ENCODE assay signal across 8 cellular contexts in genomic region chr5:170791325-170791954, GRCh38. TPM values are rescaled to one million over a fixed set of nuclear protein-coding genes. Genes with fewer than 3 reads are reported as not detected.
DNase-seq lines count a peak whose midpoint lies in the region; ATAC-seq, FAIRE-seq and TF ChIP-seq lines count a peak whose summit lies in the region.

No MANE protein-coding gene starts in this region.

- H3K9me3 Mint-ChIP-seq in T-helper 2 cell treated with Interferon-gamma antibody and Interleukin-4, amounts not matched to agents 5 μg/mL and 100 μg/mL, for 36 hours, result no peaks in the 10 kb centered on the region

- TF ChIP-seq CTCF in AG04450 (IDR thresholded peaks at IDR 0.05; ENCODE audit: low read depth, low read length) (peak; percentile 52), GM12872 (IDR thresholded peaks at IDR 0.05; ENCODE audit: insufficient read depth, low read depth, low read length) (peak; percentile 74), endothelial cell of umbilical vein (IDR thresholded peaks at IDR 0.05; ENCODE audit: extremely low read depth in 1 of 2, insufficient read depth in 1 of 2, low read depth in 1 of 2, low read length in 2 of 2) (peak; percentile 64 to 69)

- no peaks in the 10 kb centered on the region for H3K27me3 ChIP-seq in AG04450 (ENCODE audit: control insufficient read depth, insufficient read depth, low read length)
- no peaks in the 10 kb centered on the region for H3K27me3 ChIP-seq in endothelial cell of umbilical vein (ENCODE audit: control insufficient read depth in 2 of 2, insufficient read depth in 2 of 2, low read length in 2 of 2)

- H3K9me3 ChIP-seq in AG04450 (ENCODE audit: control insufficient read depth, insufficient read depth, low read length), result no peaks in the 10 kb centered on the region
- no peaks in the 10 kb centered on the region for H3K9me3 ChIP-seq in endothelial cell of umbilical vein (replicated peaks; ENCODE audit: control insufficient read depth, insufficient read depth, low read length)

- no peaks in the 10 kb centered on the region for H3K79me2 ChIP-seq in endothelial cell of umbilical vein (ENCODE audit: control insufficient read depth, insufficient read depth, low read length)

- no peak for ATAC-seq in GM18502 (IDR thresholded peaks at IDR 0.05; ENCODE audit: poor library complexity, unreplicated experiment)

- H3K4me1 ChIP-seq in endothelial cell of umbilical vein (ENCODE audit: control insufficient read depth, extremely low read depth, insufficient read depth, low read length), result no peaks in the 10 kb centered on the region

- H3K27me3 Mint-ChIP-seq in T-helper 2 cell treated with Interferon-gamma antibody and Interleukin-4, amounts not matched to agents 5 μg/mL and 100 μg/mL, for 36 hours (ENCODE audit: low read depth), result no peaks in the 10 kb centered on the region

- no peaks in the 10 kb centered on the region for H3K4me1 Mint-ChIP-seq in T-helper 2 cell treated with Interferon-gamma antibody and Interleukin-4, amounts not matched to agents 5 μg/mL and 100 μg/mL, for 36 hours (ENCODE audit: low read depth)

- intact Hi-C loops in endothelial cell of umbilical vein (cut with micrococcal nuclease), result loop anchor here (1.0 to 2.0 kb wide), 4 partner anchors 47 to 187 kb away; no protein-coding TSS in a partner anchor

- POLR2A ChIA-PET in AG04450 (lab: Yijun Ruan, JAX), result no interaction called here
- POLR2A ChIA-PET in endothelial cell of umbilical vein (lab: Charles Lee), result interaction anchor here (1.1 to 2.5 kb wide), 2 partner anchors 47 to 158 kb away, joined by 3 to 7 read pairs; no protein-coding TSS in a partner anchor

- peak; percentile 83 for FAIRE-seq in endothelial cell of umbilical vein (lab: Jason Lieb, UNC)

- no peaks in the 10 kb centered on the region for H3K9me1 ChIP-seq in endothelial cell of umbilical vein (replicated peaks; ENCODE audit: control insufficient read depth, extremely low read depth, insufficient read depth, low read length)

- no peaks in the 10 kb centered on the region for H3K36me3 Mint-ChIP-seq in T-helper 2 cell treated with Interferon-gamma antibody and Interleukin-4, amounts not matched to agents 5 μg/mL and 100 μg/mL, for 36 hours (ENCODE audit: low read depth)

- H3K27ac ChIP-seq in AG04450 (ENCODE audit: low read depth, low read length) (no peak overlapping the region), endothelial cell of umbilical vein (ENCODE audit: insufficient read depth, low read depth, low read length) (no peak overlapping the region)

- BruUV-seq in endothelial cell of umbilical vein (replicated peaks; lab: Mats Ljungman, UMichigan), result no TSS peak

- no peak overlapping the region for H3K9ac ChIP-seq in endothelial cell of umbilical vein (replicated peaks; ENCODE audit: extremely low read depth, insufficient read depth, low read length)

- no peak overlapping the region for H3K4me3 ChIP-seq in AG04450 (ENCODE audit: low read depth, low read length)
- no peak overlapping the region for H3K4me3 ChIP-seq in endothelial cell of umbilical vein (replicated peaks in 1 of 3; ENCODE audit: insufficient read depth in 1 of 3, low read depth in 1 of 3, low read length in 3 of 3)

- CTCF ChIA-PET in AG04450 (lab: Charles Lee) (interaction anchor here (0.7 to 7.9 kb wide), 11 partner anchors 13 to 158 kb away, joined by 3 to 143 read pairs (median 4); no protein-coding TSS in a partner anchor), endothelial cell of umbilical vein (lab: Charles Lee) (interaction anchor here (0.8 to 14.8 kb wide), 25 partner anchors 9 to 551 kb away, joined by 3 to 452 read pairs (median 5); no protein-coding TSS in a partner anchor)

- H4K20me1 ChIP-seq in endothelial cell of umbilical vein (replicated peaks; ENCODE audit: control insufficient read depth, extremely low read depth, insufficient read depth, low read length), result no peaks in the 10 kb centered on the region

- dilution Hi-C loops in endothelial cell of umbilical vein (cut with MboI; ENCODE audit: extremely low pct_ligation_motif_present, low sequenced_read_pairs), result no loop called here

- H3K4me2 ChIP-seq in endothelial cell of umbilical vein (ENCODE audit: insufficient read depth, low read length), result no peak overlapping the region

- no peak overlapping the region for H2AFZ ChIP-seq in endothelial cell of umbilical vein (ENCODE audit: low read depth, low read length)

- no peak overlapping the region for H3K27ac Mint-ChIP-seq in T-helper 2 cell treated with Interferon-gamma antibody and Interleukin-4, amounts not matched to agents 5 μg/mL and 100 μg/mL, for 36 hours

- DNase-seq in AG04450 (ENCODE audit: low read depth, low spot score) (peak; percentile 3), HuH-7.5 (ENCODE audit: low spot score) (peak; percentile 26), RPMI7951 (ENCODE audit: low read depth) (peak; percentile 43), endothelial cell of umbilical vein (ENCODE audit: low read depth, low spot score) (peak; percentile 66), medulla oblongata (ENCODE audit: extremely low spot score) (peak; percentile 87)
- no peak for DNase-seq in T-helper 2 cell treated with Interferon-gamma antibody and Interleukin-4, amounts not matched to agents 5 μg/mL and 100 μg/mL, for 36 hours (ENCODE audit: low spot score)

- no peaks in the 10 kb centered on the region for H3K36me3 ChIP-seq in endothelial cell of umbilical vein (ENCODE audit: control insufficient read depth in 2 of 2, extremely low read depth in 1 of 2, insufficient read depth in 2 of 2, low read length in 2 of 2)

- TF ChIP-seq POLR2A in endothelial cell of umbilical vein (IDR thresholded peaks at IDR 0.05; ENCODE audit: low read depth, low read length), result no peak

- H3K4me3 Mint-ChIP-seq in T-helper 2 cell treated with Interferon-gamma antibody and Interleukin-4, amounts not matched to agents 5 μg/mL and 100 μg/mL, for 36 hours, result no peak overlapping the region

TF ChIP-seq in endothelial cell of umbilical vein, 7 proteins besides CTCF, POLR2A, EP300 and RAD21:
- TF ChIP-seq FOS (IDR thresholded peaks at IDR 0.05; ENCODE audit: borderline replicate concordance, insufficient read depth, low read length), result no peak
- no peak for TF ChIP-seq MAX (IDR thresholded peaks at IDR 0.05; ENCODE audit: insufficient read depth, insufficient read length)
- no peak for TF ChIP-seq MYC (IDR thresholded peaks at IDR 0.05; ENCODE audit: low read depth, low read length)

RNA-seq across cellular contexts. Expression of gene GABRP, which starts 7.9 kb away (rescaled TPM):
- polyA plus RNA-seq in AG04450 (2011; rRNA removed) (not detected in 2 replicates), endothelial cell of umbilical vein (3.0 and 3.3 TPM in 2 replicates)
- not detected in 2 replicates for polyA minus RNA-seq in AG04450 (2011; rRNA and poly(A)+ RNA removed)
- not detected in 2 replicates for total RNA-seq in RPMI7951 (2014; rRNA removed; shearing (Covaris generic))
- total RNA-seq in endothelial cell of umbilical vein, result 0.66 and 0.72 TPM in 2 replicates
- polyA plus RNA-seq in endothelial cell of umbilical vein (2011; cell fraction: cytosol; rRNA removed), result 2.0 and 2.5 TPM in 2 replicates
- 1.9 TPM in 2 replicates for polyA plus RNA-seq in endothelial cell of umbilical vein (2011; cell fraction: nucleus; rRNA removed)
- polyA plus RNA-seq in endothelial cell of umbilical vein (2012), result 0.49 and 0.63 TPM in 2 replicates
- 3.8 and 4.5 TPM in 2 replicates for polyA minus RNA-seq in endothelial cell of umbilical vein
- polyA minus RNA-seq in endothelial cell of umbilical vein (2011; cell fraction: cytosol; rRNA and poly(A)+ RNA removed), result not detected
- polyA minus RNA-seq in endothelial cell of umbilical vein (2011; cell fraction: nucleus; rRNA and poly(A)+ RNA removed), result 1.5 and 1.6 TPM in 2 replicates
